ENCODE assay signal across 8 cellular contexts in genomic region chr5:139341187-139341688, GRCh38. TPM values are rescaled to one million over a fixed set of nuclear protein-coding genes. Genes with fewer than 3 reads are reported as not detected.
DNase-seq lines count a peak whose midpoint lies in the region; ATAC-seq and TF ChIP-seq lines count a peak whose summit lies in the region.

No MANE protein-coding gene starts in this region.

- H2AFZ ChIP-seq in H9 (ENCODE audit: low read length): no peak overlapping the region

- H3K14ac ChIP-seq in H9 (ENCODE audit: insufficient read depth, low read length): no peak overlapping the region

- H3K4me1 Mint-ChIP-seq in H9: peaks cover 18 to 24% of the 10 kb centered on the region in 2 experiments
- peaks cover 55 to 61% (median 60%) of the 10 kb centered on the region in 3 donors for H3K4me1 Mint-ChIP-seq in T-cell

- H3K27ac Mint-ChIP-seq in H9 (peak overlapping the region; percentile 99 to 100 (median 100); a peak in 4 of 7 replicates), T-cell (peak overlapping the region; percentile 99)

- no peaks in the 10 kb centered on the region for H3K27me3 ChIP-seq in H9 (ENCODE audit: insufficient read depth, low read length)
- H3K27me3 ChIP-seq in gastroesophageal sphincter: no peaks in the 10 kb centered on the region

- peaks cover 0 to 2% of the 10 kb centered on the region in 2 donors for H3K36me3 ChIP-seq in gastroesophageal sphincter

- peaks cover 3% of the 10 kb centered on the region for H3K27me3 Mint-ChIP-seq in H9 (ENCODE audit: low read depth)
- no peaks in the 10 kb centered on the region for H3K27me3 Mint-ChIP-seq in T-cell

- H3K4me3 ChIP-seq in gastroesophageal sphincter: peak overlapping the region; percentile 80 to 86
- H3K4me3 ChIP-seq in skin epidermis: peak overlapping the region; percentile 66 to 99 (median 82)

- DNase-seq in H9 (no peak), T-cell (no peak), NCI-H146 (lab: John Stamatoyannopoulos, UW) (no peak), AML-193 (lab: John Stamatoyannopoulos, UW) (no peak), DMS53 (lab: John Stamatoyannopoulos, UW) (no peak)

- TF ChIP-seq CTCF in H9 (conservative IDR thresholded peaks at IDR 0.05) (no peak), gastroesophageal sphincter (IDR thresholded peaks at IDR 0.05) (no peak)

- TF ChIP-seq POLR2A in gastroesophageal sphincter (IDR thresholded peaks at IDR 0.05): no peak

- H2BK120ac ChIP-seq in H9 (ENCODE audit: low read depth, low read length, poor library complexity, severe bottlenecking): no peak overlapping the region

- CTCF ChIA-PET in T-cell (lab: Charles Lee): interaction anchor here (0.6 to 1.6 kb wide), 8 partner anchors 10 to 762 kb away, joined by 3 to 7 read pairs (median 6); partner anchors contain the start of gene MATR3 (in 1 of the 2)

- no peak overlapping the region for H2BK5ac ChIP-seq in H9 (ENCODE audit: insufficient read length, low read length)

- H3K4ac ChIP-seq in H9 (ENCODE audit: low read depth, low read length): no peak overlapping the region

- H3K23me2 ChIP-seq in H9 (ENCODE audit: insufficient read length, low read depth, low read length, poor library complexity, severe bottlenecking): peaks cover 7% of the 10 kb centered on the region

- no peak overlapping the region for H3K23ac ChIP-seq in H9 (ENCODE audit: insufficient read length, low read depth, low read length)

- WGBS in H9 (ENCODE audit: extremely low coverage, insufficient read length, low lambda C conversion rate): no CpG with 5 or more reads among the region's 17 CpGs
- WGBS in gastroesophageal sphincter (ENCODE audit: low coverage in 1 of 2), 2 donors: 2 to 3% methylated on average over 5 to 7 of the region's 17 CpGs

- H2BK20ac ChIP-seq in H9 (ENCODE audit: low read depth, low read length, poor library complexity, severe bottlenecking): no peak overlapping the region

- H3K18ac ChIP-seq in H9 (ENCODE audit: insufficient read length, low read depth, low read length): no peak overlapping the region

- H3K9me3 Mint-ChIP-seq in H9: no peaks in the 10 kb centered on the region; a peak in 1 of 5 replicates
- no peaks in the 10 kb centered on the region for H3K9me3 Mint-ChIP-seq in T-cell

- no peak overlapping the region for H3K9ac ChIP-seq in H9 (ENCODE audit: extremely low read depth, insufficient read length, low read length)

- no peak overlapping the region for H2BK15ac ChIP-seq in H9 (ENCODE audit: low read depth, low read length)

- H3K4me3 Mint-ChIP-seq in H9 (peak overlapping the region; percentile 95 to 99), T-cell (peak overlapping the region; percentile 98 to 100 (median 100))

- POLR2A ChIA-PET in T-cell (lab: Charles Lee): interaction anchor here (0.7 to 1.6 kb wide), 7 partner anchors 9 to 891 kb away, joined by 3 to 12 read pairs (median 5); partner anchors contain the start of gene MATR3 (in 1 of the 2)

- H3K56ac ChIP-seq in H9 (ENCODE audit: insufficient read length, low read depth, low read length): no peak overlapping the region

- H3T11ph ChIP-seq in H9 (ENCODE audit: low read length): no peak overlapping the region

- no peak overlapping the region for H4K5ac ChIP-seq in H9 (ENCODE audit: insufficient read length, low read depth, low read length)

- no peak overlapping the region for H4K91ac ChIP-seq in H9 (ENCODE audit: insufficient read length, low read depth, low read length)

- ATAC-seq in T-cell (replicated peaks in 1 of 4) (peak in 3 of 4 experiments; percentile 12 to 17 (median 13)), gastroesophageal sphincter (no peak), GM19463 (IDR thresholded peaks at IDR 0.05; ENCODE audit: unreplicated experiment) (no peak)

- H3K79me1 ChIP-seq in H9 (ENCODE audit: insufficient read depth, low read depth, low read length, poor library complexity, severe bottlenecking): peaks cover 4% of the 10 kb centered on the region

- peak overlapping the region; percentile 73 for H3K4me2 ChIP-seq in H9 (ENCODE audit: insufficient read depth, insufficient read length, low read length)

- H3K9me3 ChIP-seq in H9 (ENCODE audit: control insufficient read depth, low read depth, low read length) (no peaks in the 10 kb centered on the region), gastroesophageal sphincter (no peaks in the 10 kb centered on the region)

- H3K27ac ChIP-seq in H9 (ENCODE audit: insufficient read length, low read depth, low read length): no peak overlapping the region
- H3K27ac ChIP-seq in gastroesophageal sphincter: peak overlapping the region in 3 of 4 donors; percentile 97 to 98 (median 98)
- H3K27ac ChIP-seq in skin epidermis: peak overlapping the region in 14 of 21 experiments; percentile 89 to 99 (median 95)

- no peak for TF ChIP-seq EP300 in gastroesophageal sphincter (IDR thresholded peaks at IDR 0.05)

- H2AK5ac ChIP-seq in H9 (ENCODE audit: insufficient read length, low read length): no peak overlapping the region

- H3K4me1 ChIP-seq in H9 (ENCODE audit: insufficient read depth, low read length) (no peaks in the 10 kb centered on the region; the same call in none of the 2 replicates), gastroesophageal sphincter (peaks cover 3 to 49% (median 7%) of the 10 kb centered on the region in 3 donors)

- peaks cover 16 to 33% (median 29%) of the 10 kb centered on the region in 3 experiments; a peak in 6 of 7 replicates for H3K36me3 Mint-ChIP-seq in H9 (ENCODE audit: insufficient read depth in 1 of 3, low read depth in 3 of 3)
- peaks cover 18% of the 10 kb centered on the region for H3K36me3 Mint-ChIP-seq in T-cell

- no peak overlapping the region for H4K8ac ChIP-seq in H9 (replicated peaks; ENCODE audit: insufficient read length, low read depth, low read length)

- peaks cover 32% of the 10 kb centered on the region for H3K79me2 ChIP-seq in H9 (ENCODE audit: insufficient read depth, low read length)

- no peaks in the 10 kb centered on the region for H4K20me1 ChIP-seq in H9 (ENCODE audit: control insufficient read depth, insufficient read depth, insufficient read length)

- no peak overlapping the region for H2BK12ac ChIP-seq in H9 (ENCODE audit: insufficient read length, low read depth, low read length)

RNA-seq across cellular contexts. Expression of gene PAIP2, which starts 0.4 kb away (rescaled TPM):
- total RNA-seq in H9 (2021): 121 and 129 TPM in 2 replicates
- total RNA-seq in T-cell: 100 to 1,000 TPM in 4 of 5 donors, 10 to 100 TPM in 1; 96.5 to 119 (median 101) TPM
- 100 to 1,000 TPM in 2 of 4 donors, 10 to 100 TPM in 2; 78.5 to 131 (median 93.3) TPM for total RNA-seq in gastroesophageal sphincter

RNA-seq across cellular contexts. Expression of gene SLC23A1, which starts 41.9 kb away (rescaled TPM):
- not detected in 2 replicates for total RNA-seq in H9 (2021)
- total RNA-seq in T-cell: under 1 TPM in 2 of 5 donors, not detected in 3; 0.15 to 0.86 TPM
- total RNA-seq in gastroesophageal sphincter: not detected

RNA-seq across cellular contexts. Expression of gene MATR3, which starts 47.7 kb away (rescaled TPM):
- total RNA-seq in H9 (2021): 267 and 278 TPM in 2 replicates
- 100 to 1,000 TPM; 187 to 359 (median 200) TPM for total RNA-seq in T-cell
- total RNA-seq in gastroesophageal sphincter: 100 to 1,000 TPM; 194 to 326 (median 314) TPM

RNA-seq across cellular contexts. Expression of gene MZB1, which starts 48.5 kb away (rescaled TPM):
- total RNA-seq in H9 (2021) (0.31 and 0.48 TPM in 2 replicates), T-cell (1 to 10 TPM; 2.2 to 6.5 (median 5.0) TPM), gastroesophageal sphincter (under 1 TPM in 1 of 4 donors, not detected in 3; 0.74 TPM)

RNA-seq across cellular contexts. Expression of gene PROB1, which starts 53.7 kb away (rescaled TPM):
- total RNA-seq in H9 (2021): 3.3 and 3.4 TPM in 2 replicates
- total RNA-seq in T-cell: 1 to 10 TPM in 3 of 5 donors, under 1 TPM in 2; 0.58 to 1.7 (median 1.5) TPM
- total RNA-seq in gastroesophageal sphincter: 1 to 10 TPM; 1.2 to 9.1 (median 4.1) TPM

Comparison
In these comparisons a context has a peak if more than half of its experiments do, and no peak if none do; other contexts are left out.
1. ATAC-seq: peak in T-cell (3 of 4); none in gastroesophageal sphincter (single experiment) and GM19463 (single experiment).